Comparison of ENCODE assay signal across 14 cellular contexts in the genomic region with DNA sequence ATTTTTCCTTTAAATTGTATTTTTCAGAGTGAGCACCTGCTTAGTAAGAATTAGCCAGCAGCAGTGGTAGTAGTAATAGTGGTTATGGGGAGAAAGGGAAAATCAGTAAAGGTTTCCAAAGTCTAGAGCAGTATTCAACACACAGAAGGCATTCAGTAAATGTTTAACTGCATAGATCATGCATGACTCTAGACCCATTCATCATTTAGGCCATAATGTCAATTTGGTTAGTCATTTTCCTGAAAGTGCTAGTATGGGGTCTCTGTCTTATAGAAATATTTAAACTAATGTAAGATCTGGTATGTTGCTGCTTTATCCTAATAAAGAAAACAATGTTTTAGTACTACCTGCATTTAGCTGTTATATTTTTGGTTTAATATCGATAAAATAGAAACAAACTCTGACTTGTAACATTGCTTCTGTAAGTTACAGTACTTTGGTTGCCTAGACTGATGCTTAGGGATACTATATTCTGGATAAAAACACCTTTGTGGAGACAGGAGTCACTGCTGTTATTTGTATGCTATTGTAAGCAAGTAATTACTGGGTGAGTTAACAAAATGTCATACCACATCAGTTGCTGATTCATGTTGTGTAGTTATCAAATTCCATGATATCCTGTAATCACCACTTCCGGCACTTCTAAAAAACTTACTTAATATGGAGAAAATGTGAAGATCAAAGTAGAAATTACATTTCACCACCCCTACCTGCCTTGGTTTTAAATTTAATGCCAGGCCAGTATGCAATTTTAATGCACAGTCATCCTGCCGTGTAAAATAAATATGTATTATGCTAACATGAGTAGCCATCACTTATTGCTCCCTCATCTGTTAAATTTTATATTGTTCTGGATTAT.
DNase-seq lines count a peak whose midpoint lies in the region; ATAC-seq, FAIRE-seq and TF ChIP-seq lines count a peak whose summit lies in the region.
"Had no signal": no experiment of that assay in that cellular context is flagged by ENCODE, and none has a peak within 500 bp of the region (broad histone marks: within the 10 kb centered on the region; RNA-seq: fewer than 3 reads in every experiment).

No MANE protein-coding gene starts in this region.

- H3K4me3 ChIP-seq in A549 (no peak overlapping the region), keratinocyte (ENCODE audit: control insufficient read depth in 2 of 3, extremely low read depth in 1 of 3, insufficient read depth in 2 of 3, low read depth in 1 of 3, low read length in 3 of 3) (no peak overlapping the region), MM.1S (ENCODE audit: low read length) (no peak overlapping the region)
- H3K4me3 ChIP-seq: stomach had no signal

- H3K4me1 ChIP-seq in A549 (peaks cover 63% of the 10 kb centered on the region), keratinocyte (ENCODE audit: control insufficient read depth, extremely low read depth, insufficient read depth, low read length) (peaks cover 25% of the 10 kb centered on the region), MM.1S (ENCODE audit: low read length) (no peaks in the 10 kb centered on the region)

- DNase-seq in A549 (ENCODE audit: low read depth in 1 of 2, low spot score in 1 of 2) (peak; percentile 47 to 84), HPDE6-E6E7 (ENCODE audit: extremely low spot score) (peak; percentile 13), astrocyte of the hippocampus (ENCODE audit: low read depth, low spot score) (peak; percentile 47), keratinocyte (ENCODE audit: low read depth, low spot score) (peak; percentile 19), MM.1S (no peak), NCI-H526 (lab: John Stamatoyannopoulos, UW) (no peak)
- DNase-seq: activated CD4-positive, alpha-beta T cell treated with anti-CD3 and anti-CD28 coated beads, Interleukin-2, amount 10 ng/mL, durations not matched to agents 7 days and 5 days; activated effector memory CD4-positive, alpha-beta T cell treated with anti-CD3 and anti-CD28 coated beads, Interleukin-2, amount 50 U/mL, for 16 hours; H9; NCI-H510A treated with DMSO at 0.1 percent for 48 hours; stimulated activated CD4-positive, alpha-beta T cell treated with anti-CD3 and anti-CD28 coated beads, Interleukin-1b, Interleukin-23, amount 100 ng/mL, for 48 hours; stomach had no signal

- 2% methylated on average over 3 of the region's 3 CpGs for WGBS in A549 (ENCODE audit: missing lambda C conversion rate)

- ATAC-seq in A549, result peak; percentile 85 to 95
- no peak for ATAC-seq in HG02870 (IDR thresholded peaks at IDR 0.05; ENCODE audit: unreplicated experiment)
- ATAC-seq in GM21515 (IDR thresholded peaks at IDR 0.05; ENCODE audit: unreplicated experiment), result no peak

- CTCF ChIA-PET in A549 (lab: Yijun Ruan, JAX), result interaction anchor here (1.2 to 1.3 kb wide), 2 partner anchors 20 to 90 kb away, joined by 4 to 5 read pairs; no protein-coding TSS in a partner anchor

- H3K79me2 ChIP-seq in keratinocyte (ENCODE audit: control insufficient read depth, insufficient read depth, low read length) (no peaks in the 10 kb centered on the region), MM.1S (ENCODE audit: low read length) (no peaks in the 10 kb centered on the region)

- H3K36me3 ChIP-seq in keratinocyte (ENCODE audit: control insufficient read depth in 2 of 2, extremely low read depth in 1 of 2, insufficient read depth in 2 of 2, low read length in 2 of 2) (peaks cover 5 to 11% of the 10 kb centered on the region in 2 experiments), MM.1S (replicated peaks; ENCODE audit: insufficient read depth, low read length) (no peaks in the 10 kb centered on the region)

- no peaks in the 10 kb centered on the region for H3K9me2 ChIP-seq in MM.1S (replicated peaks; ENCODE audit: insufficient read depth, low read length)

- H3K27ac ChIP-seq in A549 (peak overlapping the region; percentile 81 to 91), keratinocyte (ENCODE audit: control insufficient read depth, insufficient read depth, low read length) (peak overlapping the region; percentile 74), MM.1S (ENCODE audit: low read length) (no peak overlapping the region)
- H3K27ac ChIP-seq: stomach had no signal

- POLR2A ChIA-PET in A549 (lab: Yijun Ruan, JAX), result interaction anchor here (1.0 kb wide), 1 partner anchor 116 kb away, joined by 4 read pairs; a partner anchor contains a TSS

- peak; percentile 78 for FAIRE-seq in A549 (lab: Jason Lieb, UNC)
- FAIRE-seq in keratinocyte (lab: Jason Lieb, UNC), result peak; percentile 71

- no peaks in the 10 kb centered on the region for H4K20me1 ChIP-seq in keratinocyte (ENCODE audit: control insufficient read depth, extremely low read depth, insufficient read depth, low read length)
- H4K20me1 ChIP-seq in MM.1S (ENCODE audit: insufficient read depth, low read length), result no peaks in the 10 kb centered on the region

- TF ChIP-seq CTCF in A549 (IDR thresholded peaks at IDR 0.05) (no peak), keratinocyte (optimal IDR thresholded peaks at IDR 0.05 in 1 of 3, IDR thresholded peaks at IDR 0.05 in 1 of 3, conservative IDR thresholded peaks at IDR 0.05 in 1 of 3; ENCODE audit: extremely low read depth in 1 of 3, insufficient read depth in 2 of 3, low read length in 3 of 3) (no peak), MM.1S (IDR thresholded peaks at IDR 0.05; ENCODE audit: low read length) (no peak)

- H2AFZ ChIP-seq in keratinocyte (ENCODE audit: control insufficient read depth, low read length) (no peak overlapping the region), MM.1S (ENCODE audit: low read length) (no peak overlapping the region)

- no peaks in the 10 kb centered on the region for H3F3A ChIP-seq in MM.1S (ENCODE audit: insufficient read depth, low read length)

- TF ChIP-seq EP300 in A549 (IDR thresholded peaks at IDR 0.05), result peak; percentile 27 to 48; a peak in 3 of 5 replicates

- H3K9me3 ChIP-seq in A549 (no peaks in the 10 kb centered on the region), keratinocyte (ENCODE audit: control insufficient read depth, low read depth, low read length) (no peaks in the 10 kb centered on the region), MM.1S (replicated peaks; ENCODE audit: insufficient read depth, low read length) (no peaks in the 10 kb centered on the region)
- H3K9me3 ChIP-seq: stomach had no signal

- no peak for TF ChIP-seq POLR2A in A549 (IDR thresholded peaks at IDR 0.05; ENCODE audit: low read length)

- dilution Hi-C loops in keratinocyte (cut with MboI; ENCODE audit: extremely low pct_ligation_motif_present, low sequenced_read_pairs), result no loop called here

- no peaks in the 10 kb centered on the region for H3K27me3 ChIP-seq in keratinocyte (ENCODE audit: control insufficient read depth, extremely low read depth, insufficient read depth, low read length)
- no peaks in the 10 kb centered on the region for H3K27me3 ChIP-seq in MM.1S (replicated peaks; ENCODE audit: insufficient read depth, low read length)
- H3K27me3 ChIP-seq: stomach had no signal

- no peak for TF ChIP-seq RAD21 in A549 (conservative IDR thresholded peaks at IDR 0.05 in 1 of 2, IDR thresholded peaks at IDR 0.05 in 1 of 2)

- H3K9ac ChIP-seq in keratinocyte (ENCODE audit: control insufficient read depth, extremely low read depth, insufficient read depth, low read length) (no peak overlapping the region), MM.1S (ENCODE audit: low read length) (no peak overlapping the region)

- H3K9me1 ChIP-seq in keratinocyte (ENCODE audit: control insufficient read depth, extremely low read depth, insufficient read depth, low read length), result no peaks in the 10 kb centered on the region

- peak overlapping the region; percentile 72 for H3K4me2 ChIP-seq in A549
- peak overlapping the region; percentile 45 for H3K4me2 ChIP-seq in keratinocyte (ENCODE audit: control insufficient read depth, extremely low read depth, insufficient read depth, low read depth, low read length)
- H3K4me2 ChIP-seq in MM.1S (ENCODE audit: low read depth, low read length), result no peak overlapping the region

TF ChIP-seq in A549, 52 proteins besides CTCF, POLR2A, EP300 and RAD21 (continues in another document):
- no peak for TF ChIP-seq HDAC2 (IDR thresholded peaks at IDR 0.05)
- TF ChIP-seq RNF2 (IDR thresholded peaks at IDR 0.05; ENCODE audit: borderline replicate concordance, low read depth), result no peak
- no peak; the same call in 1 of the 2 replicates for TF ChIP-seq FOXS1 (CRISPR knock-in tag; IDR thresholded peaks at IDR 0.05)
- TF ChIP-seq EHMT2 (IDR thresholded peaks at IDR 0.05; ENCODE audit: low read depth), result no peak
- no peak for TF ChIP-seq SREBF2 (IDR thresholded peaks at IDR 0.05)
- 0 out of 2 replicates have a peak, but pooled peaks have one; percentile 63 for TF ChIP-seq EHF (CRISPR knock-in tag; IDR thresholded peaks at IDR 0.05)
- TF ChIP-seq, protein P1, sequence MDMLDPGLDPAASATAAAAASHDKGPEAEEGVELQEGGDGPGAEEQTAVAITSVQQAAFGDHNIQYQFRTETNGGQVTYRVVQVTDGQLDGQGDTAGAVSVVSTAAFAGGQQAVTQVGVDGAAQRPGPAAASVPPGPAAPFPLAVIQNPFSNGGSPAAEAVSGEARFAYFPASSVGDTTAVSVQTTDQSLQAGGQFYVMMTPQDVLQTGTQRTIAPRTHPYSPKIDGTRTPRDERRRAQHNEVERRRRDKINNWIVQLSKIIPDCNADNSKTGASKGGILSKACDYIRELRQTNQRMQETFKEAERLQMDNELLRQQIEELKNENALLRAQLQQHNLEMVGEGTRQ (IDR thresholded peaks at IDR 0.05), result no peak
- TF ChIP-seq NPAS2 (CRISPR knock-in tag; IDR thresholded peaks at IDR 0.05; ENCODE audit: borderline replicate concordance), result no peak
- no peak for TF ChIP-seq FOSB (CRISPR knock-in tag; IDR thresholded peaks at IDR 0.05)
- no peak for TF ChIP-seq HOXA7 (CRISPR knock-in tag; IDR thresholded peaks at IDR 0.05)
- TF ChIP-seq, protein P2, sequence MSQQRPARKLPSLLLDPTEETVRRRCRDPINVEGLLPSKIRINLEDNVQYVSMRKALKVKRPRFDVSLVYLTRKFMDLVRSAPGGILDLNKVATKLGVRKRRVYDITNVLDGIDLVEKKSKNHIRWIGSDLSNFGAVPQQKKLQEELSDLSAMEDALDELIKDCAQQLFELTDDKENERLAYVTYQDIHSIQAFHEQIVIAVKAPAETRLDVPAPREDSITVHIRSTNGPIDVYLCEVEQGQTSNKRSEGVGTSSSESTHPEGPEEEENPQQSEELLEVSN (IDR thresholded peaks at IDR 0.05; ENCODE audit: borderline replicate concordance, low read depth), result no peak
- no peak for TF ChIP-seq RCOR1 (IDR thresholded peaks at IDR 0.05; ENCODE audit: low read depth, low read length)
- TF ChIP-seq ZC3H11A (IDR thresholded peaks at IDR 0.05), result no peak

Comparison
In these comparisons a context has a peak if more than half of its experiments do, and no peak if none do; other contexts are left out.
1. ATAC-seq: peak in A549 (2 of 2); none in HG02870 (single experiment) and GM21515 (single experiment).
2. DNase-seq: peak in A549 (2 of 2), HPDE6-E6E7 (single experiment), astrocyte of the hippocampus (single experiment) and keratinocyte (single experiment); none in MM.1S (single experiment) and NCI-H526 (0 of 2).